1 cellular context compared by ENCODE assay signal in the genomic region with DNA sequence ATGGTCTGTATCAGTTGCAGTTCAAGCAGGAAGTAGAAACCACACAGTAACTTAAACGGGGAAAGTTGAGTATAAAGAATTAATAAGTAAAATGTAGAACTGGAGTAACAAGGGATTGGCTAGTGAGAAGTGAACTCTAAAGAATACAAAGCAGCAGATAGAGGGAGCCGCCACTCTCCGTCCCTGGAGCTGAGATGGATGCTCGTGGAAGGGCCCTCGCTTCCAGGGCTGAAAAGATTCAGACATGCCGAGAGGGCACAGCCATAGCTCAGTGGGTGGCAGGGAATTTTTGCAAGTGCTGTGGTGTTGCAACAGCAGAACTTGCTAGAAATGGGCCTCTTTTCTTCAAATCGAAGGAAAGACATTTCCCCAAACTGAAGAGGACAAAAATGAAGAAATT.
TF ChIP-seq lines count a peak whose summit lies in the region.

No MANE protein-coding gene starts in this region.

TF ChIP-seq in GM23338, 12 proteins besides CTCF, POLR2A, EP300 and RAD21 (continued from another document):
- TF ChIP-seq, protein P1, sequence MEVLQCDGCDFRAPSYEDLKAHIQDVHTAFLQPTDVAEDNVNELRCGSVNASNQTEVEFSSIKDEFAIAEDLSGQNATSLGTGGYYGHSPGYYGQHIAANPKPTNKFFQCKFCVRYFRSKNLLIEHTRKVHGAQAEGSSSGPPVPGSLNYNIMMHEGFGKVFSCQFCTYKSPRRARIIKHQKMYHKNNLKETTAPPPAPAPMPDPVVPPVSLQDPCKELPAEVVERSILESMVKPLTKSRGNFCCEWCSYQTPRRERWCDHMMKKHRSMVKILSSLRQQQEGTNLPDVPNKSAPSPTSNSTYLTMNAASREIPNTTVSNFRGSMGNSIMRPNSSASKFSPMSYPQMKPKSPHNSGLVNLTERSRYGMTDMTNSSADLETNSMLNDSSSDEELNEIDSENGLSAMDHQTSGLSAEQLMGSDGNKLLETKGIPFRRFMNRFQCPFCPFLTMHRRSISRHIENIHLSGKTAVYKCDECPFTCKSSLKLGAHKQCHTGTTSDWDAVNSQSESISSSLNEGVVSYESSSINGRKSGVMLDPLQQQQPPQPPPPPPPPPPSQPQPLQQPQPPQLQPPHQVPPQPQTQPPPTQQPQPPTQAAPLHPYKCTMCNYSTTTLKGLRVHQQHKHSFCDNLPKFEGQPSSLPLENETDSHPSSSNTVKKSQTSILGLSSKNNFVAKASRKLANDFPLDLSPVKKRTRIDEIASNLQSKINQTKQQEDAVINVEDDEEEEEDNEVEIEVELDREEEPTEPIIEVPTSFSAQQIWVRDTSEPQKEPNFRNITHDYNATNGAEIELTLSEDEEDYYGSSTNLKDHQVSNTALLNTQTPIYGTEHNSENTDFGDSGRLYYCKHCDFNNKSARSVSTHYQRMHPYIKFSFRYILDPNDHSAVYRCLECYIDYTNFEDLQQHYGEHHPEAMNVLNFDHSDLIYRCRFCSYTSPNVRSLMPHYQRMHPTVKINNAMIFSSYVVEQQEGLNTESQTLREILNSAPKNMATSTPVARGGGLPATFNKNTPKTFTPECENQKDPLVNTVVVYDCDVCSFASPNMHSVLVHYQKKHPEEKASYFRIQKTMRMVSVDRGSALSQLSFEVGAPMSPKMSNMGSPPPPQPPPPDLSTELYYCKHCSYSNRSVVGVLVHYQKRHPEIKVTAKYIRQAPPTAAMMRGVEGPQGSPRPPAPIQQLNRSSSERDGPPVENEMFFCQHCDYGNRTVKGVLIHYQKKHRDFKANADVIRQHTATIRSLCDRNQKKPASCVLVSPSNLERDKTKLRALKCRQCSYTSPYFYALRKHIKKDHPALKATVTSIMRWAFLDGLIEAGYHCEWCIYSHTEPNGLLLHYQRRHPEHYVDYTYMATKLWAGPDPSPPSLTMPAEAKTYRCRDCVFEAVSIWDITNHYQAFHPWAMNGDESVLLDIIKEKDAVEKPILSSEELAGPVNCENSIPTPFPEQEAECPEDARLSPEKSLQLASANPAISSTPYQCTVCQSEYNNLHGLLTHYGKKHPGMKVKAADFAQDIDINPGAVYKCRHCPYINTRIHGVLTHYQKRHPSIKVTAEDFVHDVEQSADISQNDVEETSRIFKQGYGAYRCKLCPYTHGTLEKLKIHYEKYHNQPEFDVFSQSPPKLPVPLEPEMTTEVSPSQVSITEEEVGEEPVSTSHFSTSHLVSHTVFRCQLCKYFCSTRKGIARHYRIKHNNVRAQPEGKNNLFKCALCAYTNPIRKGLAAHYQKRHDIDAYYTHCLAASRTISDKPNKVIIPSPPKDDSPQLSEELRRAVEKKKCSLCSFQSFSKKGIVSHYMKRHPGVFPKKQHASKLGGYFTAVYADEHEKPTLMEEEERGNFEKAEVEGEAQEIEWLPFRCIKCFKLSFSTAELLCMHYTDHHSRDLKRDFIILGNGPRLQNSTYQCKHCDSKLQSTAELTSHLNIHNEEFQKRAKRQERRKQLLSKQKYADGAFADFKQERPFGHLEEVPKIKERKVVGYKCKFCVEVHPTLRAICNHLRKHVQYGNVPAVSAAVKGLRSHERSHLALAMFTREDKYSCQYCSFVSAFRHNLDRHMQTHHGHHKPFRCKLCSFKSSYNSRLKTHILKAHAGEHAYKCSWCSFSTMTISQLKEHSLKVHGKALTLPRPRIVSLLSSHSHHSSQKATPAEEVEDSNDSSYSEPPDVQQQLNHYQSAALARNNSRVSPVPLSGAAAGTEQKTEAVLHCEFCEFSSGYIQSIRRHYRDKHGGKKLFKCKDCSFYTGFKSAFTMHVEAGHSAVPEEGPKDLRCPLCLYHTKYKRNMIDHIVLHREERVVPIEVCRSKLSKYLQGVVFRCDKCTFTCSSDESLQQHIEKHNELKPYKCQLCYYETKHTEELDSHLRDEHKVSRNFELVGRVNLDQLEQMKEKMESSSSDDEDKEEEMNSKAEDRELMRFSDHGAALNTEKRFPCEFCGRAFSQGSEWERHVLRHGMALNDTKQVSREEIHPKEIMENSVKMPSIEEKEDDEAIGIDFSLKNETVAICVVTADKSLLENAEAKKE (CRISPR knock-in tag; IDR thresholded peaks at IDR 0.05): no peak
